23 cellular contexts compared by ENCODE assay signal in the genomic region with DNA sequence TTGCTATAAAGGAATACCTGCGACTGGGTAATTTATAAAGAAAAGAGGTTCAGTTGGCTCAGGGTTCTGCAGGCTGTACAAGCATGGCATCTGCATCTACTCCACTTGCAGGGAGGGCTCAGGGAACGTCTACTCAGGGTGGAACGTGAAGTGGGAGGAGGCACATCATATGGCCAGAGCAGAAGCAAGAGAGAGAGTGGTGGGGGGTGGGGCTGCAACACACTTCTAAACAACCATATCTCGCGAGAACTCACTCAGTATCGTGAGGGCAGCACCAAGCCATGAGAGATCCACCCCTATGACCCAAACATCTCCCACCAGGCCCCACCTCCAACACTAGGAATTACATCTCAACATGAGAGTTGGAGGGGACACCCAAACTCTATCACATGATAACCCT.
"Had no signal": no experiment of that assay in that cellular context is flagged by ENCODE, and none has a peak within 500 bp of the region (broad histone marks: within the 10 kb centered on the region; RNA-seq: fewer than 3 reads in every experiment).

No MANE protein-coding gene starts in this region.

- H3K4me1 ChIP-seq: neural progenitor cell, prostate gland, right lobe of liver, sigmoid colon, testis, transverse colon, upper lobe of left lung had no signal

- H3K36me3 ChIP-seq: neural progenitor cell, ovary, prostate gland, right lobe of liver, sigmoid colon, suprapubic skin, tibial artery, transverse colon, upper lobe of left lung had no signal

- ATAC-seq: naive thymus-derived CD4-positive, alpha-beta T cell; natural killer cell; stimulated activated effector memory CD8-positive, alpha-beta T cell treated with anti-CD3 and anti-CD28 coated beads, Interleukin-12 subunit alpha, Interleukin-12 subunit beta, amount 100 ng/mL, for 72 hours; stimulated activated naive B cell treated with anti-CD40 and anti-IgM and Interleukin-4, amounts not matched to agents 10 μg/mL and 1 μg/mL and 100 μg/mL, for 72 hours had no signal

- H3K4me2 ChIP-seq: neural progenitor cell had no signal

- DNase-seq: naive thymus-derived CD4-positive, alpha-beta T cell; natural killer cell; occipital lobe; ovary; right lobe of liver; sigmoid colon; stimulated activated CD4-positive, alpha-beta T cell treated with anti-CD3 and anti-CD28 coated beads, Interleukin-15, amount 100 ng/mL, for 24 hours; stimulated activated CD4-positive, alpha-beta T cell treated with anti-CD3 and anti-CD28 coated beads, Interleukin-2, amount 100 ng/mL, for 24 hours; stimulated activated CD4-positive, alpha-beta T cell treated with anti-CD3 and anti-CD28 coated beads, Interleukin-2, amount 100 ng/mL, for 48 hours; stimulated activated CD4-positive, alpha-beta T cell treated with anti-CD3 and anti-CD28 coated beads, Interleukin-4, amount 100 ng/mL, for 24 hours; stimulated activated naive B cell treated with anti-CD40 and anti-IgM and Interleukin-4, amounts not matched to agents 10 μg/mL and 1 μg/mL and 100 μg/mL, for 72 hours; stimulated activated naive CD4-positive, alpha-beta T cell treated with Interleukin-2 at 50 U/mL for 16 hours; substantia nigra; testis; tibial artery; transverse colon; upper lobe of left lung had no signal

- FAIRE-seq: small intestine, urothelium cell line had no signal

- H3K9me3 ChIP-seq: ovary, prostate gland, right lobe of liver, sigmoid colon, suprapubic skin, testis, tibial artery, transverse colon, upper lobe of left lung had no signal

- H3K9ac ChIP-seq: neural progenitor cell had no signal

- H3K27ac ChIP-seq: neural progenitor cell, ovary, prostate gland, right lobe of liver, sigmoid colon, suprapubic skin, testis, tibial artery, transverse colon, upper lobe of left lung had no signal

- H3K27me3 ChIP-seq: neural progenitor cell, ovary, right lobe of liver, sigmoid colon, suprapubic skin, testis, tibial artery, transverse colon, upper lobe of left lung had no signal

- H2AFZ ChIP-seq: neural progenitor cell had no signal

- H3K4me3 ChIP-seq: neural progenitor cell, ovary, prostate gland, right lobe of liver, sigmoid colon, suprapubic skin, testis, tibial artery, transverse colon, upper lobe of left lung had no signal
